9 cellular contexts compared by ENCODE assay signal in genomic region chr13:44854264-44855060, GRCh38.
DNase-seq lines count a peak whose midpoint lies in the region; FAIRE-seq and TF ChIP-seq lines count a peak whose summit lies in the region.
"Had no signal": no experiment of that assay in that cellular context is flagged by ENCODE, and none has a peak within 500 bp of the region (broad histone marks: within the 10 kb centered on the region; RNA-seq: fewer than 3 reads in every experiment).

No MANE protein-coding gene starts in this region.

- DNase-seq in NCI-H1417 (lab: John Stamatoyannopoulos, UW): peak; percentile 61 to 80 (median 71)
- no peak for DNase-seq in NCI-H1417 treated with DMSO at 0.1 percent for 48 hours (lab: John Stamatoyannopoulos, UW)
- DNase-seq in WERI-Rb-1: peak; percentile 20
- peak; percentile 11 for DNase-seq in medulla oblongata (ENCODE audit: extremely low spot score)
- no peak for DNase-seq in vagina (ENCODE audit: extremely low spot score in 2 of 2)
- DNase-seq in UCSD-AML1 (lab: John Stamatoyannopoulos, UW; ENCODE audit: unreplicated experiment): no peak
- DNase-seq in SIG-M5 treated with dmso at 0.1 percent for 504 hours (lab: John Stamatoyannopoulos, UW; ENCODE audit: unreplicated experiment): no peak
- no peak for DNase-seq in HTR-8/SVneo (ENCODE audit: insufficient read length, low spot score)
- DNase-seq: activated B cell treated with CpG ODN at 0.5 μM for 24 hours had no signal

- H3K4me3 ChIP-seq in WERI-Rb-1 (ENCODE audit: low read depth, low read length): no peak overlapping the region
- H3K4me3 ChIP-seq in vagina: no peak overlapping the region

- no peak for TF ChIP-seq POLR2A in vagina (IDR thresholded peaks at IDR 0.05)

- no peak overlapping the region for H3K27ac ChIP-seq in WERI-Rb-1
- peak overlapping the region; percentile 0 for H3K27ac ChIP-seq in vagina

- intact Hi-C loops in vagina (cut with DNase I): no loop called here

- H3K27me3 ChIP-seq in WERI-Rb-1 (ENCODE audit: insufficient read depth, low read depth, severe bottlenecking) (no peaks in the 10 kb centered on the region), vagina (no peaks in the 10 kb centered on the region)

- H3K4me1 ChIP-seq in vagina: peaks cover 18% of the 10 kb centered on the region

- H3K9me3 ChIP-seq in WERI-Rb-1 (ENCODE audit: severe bottlenecking) (no peaks in the 10 kb centered on the region), vagina (no peaks in the 10 kb centered on the region)

- H3K36me3 ChIP-seq in WERI-Rb-1 (no peaks in the 10 kb centered on the region), vagina (no peaks in the 10 kb centered on the region)

- TF ChIP-seq CTCF in WERI-Rb-1 (IDR thresholded peaks at IDR 0.05; ENCODE audit: low read depth, low read length): no peak
- no peak for TF ChIP-seq CTCF in vagina (IDR thresholded peaks at IDR 0.05)

- FAIRE-seq in HTR-8/SVneo (lab: Jason Lieb, UNC): no peak

Comparison
In these comparisons a context has a peak if more than half of its experiments do, and no peak if none do; other contexts are left out.
1. DNase-seq: peak in NCI-H1417 (3 of 3), WERI-Rb-1 (single experiment) and medulla oblongata (single experiment); none in NCI-H1417 treated with DMSO at 0.1 percent for 48 hours (single experiment), vagina (0 of 2), UCSD-AML1 (single experiment), SIG-M5 treated with dmso at 0.1 percent for 504 hours (single experiment) and HTR-8/SVneo (single experiment).